Comparison of ENCODE assay signal across 8 cellular contexts in genomic region chr15:65832549-65833364, GRCh38. TPM values are rescaled to one million over a fixed set of nuclear protein-coding genes. Genes with fewer than 3 reads are reported as not detected.
DNase-seq lines count a peak whose midpoint lies in the region; ATAC-seq, FAIRE-seq and TF ChIP-seq lines count a peak whose summit lies in the region.

No MANE protein-coding gene starts in this region.

- no peaks in the 10 kb centered on the region for H3K9me3 Mint-ChIP-seq in activated naive CD4-positive, alpha-beta T cell treated with anti-CD3 and anti-CD28 coated beads, Interleukin-2, amount 50 U/mL, for 24 hours
- peaks cover 2% of the 10 kb centered on the region for H3K9me3 Mint-ChIP-seq in neural crest cell

- peak overlapping the region; percentile 20 for H3K4me3 ChIP-seq in MG63

- no peak for ATAC-seq in HG03439 (IDR thresholded peaks at IDR 0.05; ENCODE audit: unreplicated experiment)

- peak overlapping the region; percentile 82 for H3K4me3 Mint-ChIP-seq in activated naive CD4-positive, alpha-beta T cell treated with anti-CD3 and anti-CD28 coated beads, Interleukin-2, amount 50 U/mL, for 24 hours
- no peak overlapping the region for H3K4me3 Mint-ChIP-seq in neural crest cell

- H3K36me3 ChIP-seq in MG63 = no peaks in the 10 kb centered on the region

- peak overlapping the region; percentile 41 for H3K27ac ChIP-seq in substantia nigra (ENCODE audit: low read depth, low read length, poor library complexity, severe bottlenecking)

- no peaks in the 10 kb centered on the region for H3K27me3 Mint-ChIP-seq in activated naive CD4-positive, alpha-beta T cell treated with anti-CD3 and anti-CD28 coated beads, Interleukin-2, amount 50 U/mL, for 24 hours
- H3K27me3 Mint-ChIP-seq in neural crest cell (ENCODE audit: low read depth) = no peaks in the 10 kb centered on the region

- no peak for FAIRE-seq in frontal cortex (lab: Jason Lieb, UNC)

- peak overlapping the region; percentile 86 for H3K27ac Mint-ChIP-seq in activated naive CD4-positive, alpha-beta T cell treated with anti-CD3 and anti-CD28 coated beads, Interleukin-2, amount 50 U/mL, for 24 hours
- H3K27ac Mint-ChIP-seq in neural crest cell (ENCODE audit: unreplicated experiment) = peak overlapping the region; percentile 40

- no peaks in the 10 kb centered on the region for H3K36me3 Mint-ChIP-seq in activated naive CD4-positive, alpha-beta T cell treated with anti-CD3 and anti-CD28 coated beads, Interleukin-2, amount 50 U/mL, for 24 hours
- H3K36me3 Mint-ChIP-seq in neural crest cell (ENCODE audit: low read depth) = no peaks in the 10 kb centered on the region

- TF ChIP-seq CTCF in neural crest cell (conservative IDR thresholded peaks at IDR 0.05) = no peak

- no peaks in the 10 kb centered on the region for H3K9me3 ChIP-seq in MG63

- H3K27me3 ChIP-seq in MG63 = no peaks in the 10 kb centered on the region

- DNase-seq in GDM1 (lab: John Stamatoyannopoulos, UW) = peak; percentile 91
- peak; percentile 96 for DNase-seq in MG63
- peak; percentile 95 for DNase-seq in SIG-M5 treated with dmso at 0.1 percent for 504 hours (lab: John Stamatoyannopoulos, UW; ENCODE audit: unreplicated experiment)
- peak; percentile 37 to 61 for DNase-seq in frontal cortex (ENCODE audit: low spot score in 2 of 2)
- DNase-seq in neural crest cell (ENCODE audit: low read depth, low spot score) = no peak
- peak in 44 of 49 donors; percentile 6 to 89 (median 58) for DNase-seq in substantia nigra (lab: John Stamatoyannopoulos, UW)

- H3K4me1 Mint-ChIP-seq in activated naive CD4-positive, alpha-beta T cell treated with anti-CD3 and anti-CD28 coated beads, Interleukin-2, amount 50 U/mL, for 24 hours = peaks cover 64% of the 10 kb centered on the region
- peaks cover 15% of the 10 kb centered on the region for H3K4me1 Mint-ChIP-seq in neural crest cell

RNA-seq across cellular contexts. Expression of gene RAB11A, which starts 36.5 kb away (rescaled TPM):
- 306 and 514 TPM in 2 replicates for total RNA-seq in MG63 (2014; rRNA removed; shearing (Covaris generic); ENCODE audit: low replicate concordance)
- 190 TPM for total RNA-seq in frontal cortex
- total RNA-seq in neural crest cell = 212 and 214 TPM in 2 replicates

RNA-seq across cellular contexts. Expression of gene DENND4A, which starts 40.7 kb away (rescaled TPM):
- 10.8 and 13.7 TPM in 2 replicates for total RNA-seq in MG63 (2014; rRNA removed; shearing (Covaris generic); ENCODE audit: low replicate concordance)
- total RNA-seq in frontal cortex (87.2 TPM), neural crest cell (9.1 and 11.2 TPM in 2 replicates)
